1 cellular context compared by ENCODE assay signal in the genomic region with DNA sequence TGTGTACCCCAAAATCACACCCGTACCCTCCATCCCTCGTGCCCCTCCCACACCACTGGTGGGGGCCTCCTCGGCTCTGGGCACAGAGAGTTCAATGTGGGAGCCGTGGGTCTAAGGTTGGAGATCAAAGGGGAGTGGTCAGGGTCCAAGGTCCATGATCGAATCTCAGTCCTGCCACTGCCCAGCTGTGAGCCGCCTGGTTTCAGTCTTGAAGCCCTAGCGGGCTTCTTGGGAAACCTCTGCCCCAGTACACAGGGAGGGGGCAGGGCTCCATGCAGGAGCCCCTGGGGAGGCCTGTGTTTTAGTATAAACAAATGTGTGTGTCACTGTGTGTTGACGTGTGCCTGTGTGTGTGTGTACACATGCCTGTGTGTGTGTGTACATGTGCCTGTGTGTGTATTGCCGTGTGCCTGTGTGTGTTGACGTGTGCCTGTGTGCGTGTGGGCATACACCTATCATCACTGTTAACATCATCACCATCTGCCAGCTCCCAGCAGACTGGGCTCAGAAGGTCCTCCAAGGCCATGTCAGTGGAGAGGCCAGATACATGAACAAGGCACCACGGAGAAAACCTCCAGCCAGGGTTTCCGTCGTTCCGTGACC.
TF ChIP-seq lines count a peak whose summit lies in the region.

No MANE protein-coding gene starts in this region.

TF ChIP-seq in WTC11, 78 proteins besides CTCF, POLR2A, EP300 and RAD21 (continued from another document):
- TF ChIP-seq, protein P1, sequence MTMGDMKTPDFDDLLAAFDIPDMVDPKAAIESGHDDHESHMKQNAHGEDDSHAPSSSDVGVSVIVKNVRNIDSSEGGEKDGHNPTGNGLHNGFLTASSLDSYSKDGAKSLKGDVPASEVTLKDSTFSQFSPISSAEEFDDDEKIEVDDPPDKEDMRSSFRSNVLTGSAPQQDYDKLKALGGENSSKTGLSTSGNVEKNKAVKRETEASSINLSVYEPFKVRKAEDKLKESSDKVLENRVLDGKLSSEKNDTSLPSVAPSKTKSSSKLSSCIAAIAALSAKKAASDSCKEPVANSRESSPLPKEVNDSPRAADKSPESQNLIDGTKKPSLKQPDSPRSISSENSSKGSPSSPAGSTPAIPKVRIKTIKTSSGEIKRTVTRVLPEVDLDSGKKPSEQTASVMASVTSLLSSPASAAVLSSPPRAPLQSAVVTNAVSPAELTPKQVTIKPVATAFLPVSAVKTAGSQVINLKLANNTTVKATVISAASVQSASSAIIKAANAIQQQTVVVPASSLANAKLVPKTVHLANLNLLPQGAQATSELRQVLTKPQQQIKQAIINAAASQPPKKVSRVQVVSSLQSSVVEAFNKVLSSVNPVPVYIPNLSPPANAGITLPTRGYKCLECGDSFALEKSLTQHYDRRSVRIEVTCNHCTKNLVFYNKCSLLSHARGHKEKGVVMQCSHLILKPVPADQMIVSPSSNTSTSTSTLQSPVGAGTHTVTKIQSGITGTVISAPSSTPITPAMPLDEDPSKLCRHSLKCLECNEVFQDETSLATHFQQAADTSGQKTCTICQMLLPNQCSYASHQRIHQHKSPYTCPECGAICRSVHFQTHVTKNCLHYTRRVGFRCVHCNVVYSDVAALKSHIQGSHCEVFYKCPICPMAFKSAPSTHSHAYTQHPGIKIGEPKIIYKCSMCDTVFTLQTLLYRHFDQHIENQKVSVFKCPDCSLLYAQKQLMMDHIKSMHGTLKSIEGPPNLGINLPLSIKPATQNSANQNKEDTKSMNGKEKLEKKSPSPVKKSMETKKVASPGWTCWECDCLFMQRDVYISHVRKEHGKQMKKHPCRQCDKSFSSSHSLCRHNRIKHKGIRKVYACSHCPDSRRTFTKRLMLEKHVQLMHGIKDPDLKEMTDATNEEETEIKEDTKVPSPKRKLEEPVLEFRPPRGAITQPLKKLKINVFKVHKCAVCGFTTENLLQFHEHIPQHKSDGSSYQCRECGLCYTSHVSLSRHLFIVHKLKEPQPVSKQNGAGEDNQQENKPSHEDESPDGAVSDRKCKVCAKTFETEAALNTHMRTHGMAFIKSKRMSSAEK (CRISPR knock-in tag; IDR thresholded peaks at IDR 0.05; ENCODE audit: borderline replicate concordance), result no peak
- TF ChIP-seq, protein P2, sequence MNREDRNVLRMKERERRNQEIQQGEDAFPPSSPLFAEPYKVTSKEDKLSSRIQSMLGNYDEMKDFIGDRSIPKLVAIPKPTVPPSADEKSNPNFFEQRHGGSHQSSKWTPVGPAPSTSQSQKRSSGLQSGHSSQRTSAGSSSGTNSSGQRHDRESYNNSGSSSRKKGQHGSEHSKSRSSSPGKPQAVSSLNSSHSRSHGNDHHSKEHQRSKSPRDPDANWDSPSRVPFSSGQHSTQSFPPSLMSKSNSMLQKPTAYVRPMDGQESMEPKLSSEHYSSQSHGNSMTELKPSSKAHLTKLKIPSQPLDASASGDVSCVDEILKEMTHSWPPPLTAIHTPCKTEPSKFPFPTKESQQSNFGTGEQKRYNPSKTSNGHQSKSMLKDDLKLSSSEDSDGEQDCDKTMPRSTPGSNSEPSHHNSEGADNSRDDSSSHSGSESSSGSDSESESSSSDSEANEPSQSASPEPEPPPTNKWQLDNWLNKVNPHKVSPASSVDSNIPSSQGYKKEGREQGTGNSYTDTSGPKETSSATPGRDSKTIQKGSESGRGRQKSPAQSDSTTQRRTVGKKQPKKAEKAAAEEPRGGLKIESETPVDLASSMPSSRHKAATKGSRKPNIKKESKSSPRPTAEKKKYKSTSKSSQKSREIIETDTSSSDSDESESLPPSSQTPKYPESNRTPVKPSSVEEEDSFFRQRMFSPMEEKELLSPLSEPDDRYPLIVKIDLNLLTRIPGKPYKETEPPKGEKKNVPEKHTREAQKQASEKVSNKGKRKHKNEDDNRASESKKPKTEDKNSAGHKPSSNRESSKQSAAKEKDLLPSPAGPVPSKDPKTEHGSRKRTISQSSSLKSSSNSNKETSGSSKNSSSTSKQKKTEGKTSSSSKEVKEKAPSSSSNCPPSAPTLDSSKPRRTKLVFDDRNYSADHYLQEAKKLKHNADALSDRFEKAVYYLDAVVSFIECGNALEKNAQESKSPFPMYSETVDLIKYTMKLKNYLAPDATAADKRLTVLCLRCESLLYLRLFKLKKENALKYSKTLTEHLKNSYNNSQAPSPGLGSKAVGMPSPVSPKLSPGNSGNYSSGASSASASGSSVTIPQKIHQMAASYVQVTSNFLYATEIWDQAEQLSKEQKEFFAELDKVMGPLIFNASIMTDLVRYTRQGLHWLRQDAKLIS (CRISPR knock-in tag; IDR thresholded peaks at IDR 0.05; ENCODE audit: borderline replicate concordance), result no peak
- TF ChIP-seq OVOL2 (CRISPR knock-in tag; IDR thresholded peaks at IDR 0.05; ENCODE audit: borderline replicate concordance) (no peak), SMAD4 (CRISPR knock-in tag; IDR thresholded peaks at IDR 0.05) (no peak), ETV6 (CRISPR knock-in tag; IDR thresholded peaks at IDR 0.05) (no peak), NR2C2 (CRISPR knock-in tag; IDR thresholded peaks at IDR 0.05) (no peak)
- TF ChIP-seq, protein P3, sequence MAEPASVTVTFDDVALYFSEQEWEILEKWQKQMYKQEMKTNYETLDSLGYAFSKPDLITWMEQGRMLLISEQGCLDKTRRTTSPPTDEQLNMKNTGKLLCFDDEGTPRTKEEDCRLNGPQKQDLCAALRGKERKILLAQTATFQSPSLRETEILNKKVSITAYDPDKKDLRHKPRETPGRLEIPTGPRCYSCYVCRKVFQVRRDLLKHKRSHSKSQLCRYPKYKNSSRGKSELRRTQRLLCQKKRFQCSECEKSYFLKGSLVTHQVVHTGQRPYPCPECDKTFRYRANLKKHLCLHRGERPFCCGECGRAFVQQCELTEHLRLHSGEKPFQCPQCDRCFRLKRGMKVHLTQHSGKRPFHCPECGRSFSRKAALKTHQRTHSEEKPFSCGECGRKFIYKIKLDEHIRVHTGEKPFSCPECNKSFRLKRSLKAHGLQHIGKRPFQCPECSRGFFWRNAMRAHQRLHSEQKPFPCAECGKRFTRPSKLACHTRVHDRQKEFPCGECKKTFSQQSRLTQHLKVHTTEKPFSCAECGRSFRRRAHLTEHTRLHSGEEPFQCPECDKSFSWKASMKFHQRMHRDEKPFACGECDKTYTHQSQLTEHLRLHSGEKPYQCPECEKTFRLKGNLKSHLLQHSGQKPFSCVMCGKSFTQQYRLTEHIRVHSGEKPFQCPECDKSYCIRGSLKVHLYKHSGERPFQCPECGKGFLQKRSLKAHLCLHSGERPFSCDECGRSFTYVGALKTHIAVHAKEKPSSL (CRISPR knock-in tag; conservative IDR thresholded peaks at IDR 0.05), result no peak
- TF ChIP-seq, protein P4, sequence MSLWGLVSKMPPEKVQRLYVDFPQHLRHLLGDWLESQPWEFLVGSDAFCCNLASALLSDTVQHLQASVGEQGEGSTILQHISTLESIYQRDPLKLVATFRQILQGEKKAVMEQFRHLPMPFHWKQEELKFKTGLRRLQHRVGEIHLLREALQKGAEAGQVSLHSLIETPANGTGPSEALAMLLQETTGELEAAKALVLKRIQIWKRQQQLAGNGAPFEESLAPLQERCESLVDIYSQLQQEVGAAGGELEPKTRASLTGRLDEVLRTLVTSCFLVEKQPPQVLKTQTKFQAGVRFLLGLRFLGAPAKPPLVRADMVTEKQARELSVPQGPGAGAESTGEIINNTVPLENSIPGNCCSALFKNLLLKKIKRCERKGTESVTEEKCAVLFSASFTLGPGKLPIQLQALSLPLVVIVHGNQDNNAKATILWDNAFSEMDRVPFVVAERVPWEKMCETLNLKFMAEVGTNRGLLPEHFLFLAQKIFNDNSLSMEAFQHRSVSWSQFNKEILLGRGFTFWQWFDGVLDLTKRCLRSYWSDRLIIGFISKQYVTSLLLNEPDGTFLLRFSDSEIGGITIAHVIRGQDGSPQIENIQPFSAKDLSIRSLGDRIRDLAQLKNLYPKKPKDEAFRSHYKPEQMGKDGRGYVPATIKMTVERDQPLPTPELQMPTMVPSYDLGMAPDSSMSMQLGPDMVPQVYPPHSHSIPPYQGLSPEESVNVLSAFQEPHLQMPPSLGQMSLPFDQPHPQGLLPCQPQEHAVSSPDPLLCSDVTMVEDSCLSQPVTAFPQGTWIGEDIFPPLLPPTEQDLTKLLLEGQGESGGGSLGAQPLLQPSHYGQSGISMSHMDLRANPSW (CRISPR knock-in tag; conservative IDR thresholded peaks at IDR 0.05; ENCODE audit: low read depth), result no peak
